1 cellular context compared by ENCODE assay signal in the genomic region with DNA sequence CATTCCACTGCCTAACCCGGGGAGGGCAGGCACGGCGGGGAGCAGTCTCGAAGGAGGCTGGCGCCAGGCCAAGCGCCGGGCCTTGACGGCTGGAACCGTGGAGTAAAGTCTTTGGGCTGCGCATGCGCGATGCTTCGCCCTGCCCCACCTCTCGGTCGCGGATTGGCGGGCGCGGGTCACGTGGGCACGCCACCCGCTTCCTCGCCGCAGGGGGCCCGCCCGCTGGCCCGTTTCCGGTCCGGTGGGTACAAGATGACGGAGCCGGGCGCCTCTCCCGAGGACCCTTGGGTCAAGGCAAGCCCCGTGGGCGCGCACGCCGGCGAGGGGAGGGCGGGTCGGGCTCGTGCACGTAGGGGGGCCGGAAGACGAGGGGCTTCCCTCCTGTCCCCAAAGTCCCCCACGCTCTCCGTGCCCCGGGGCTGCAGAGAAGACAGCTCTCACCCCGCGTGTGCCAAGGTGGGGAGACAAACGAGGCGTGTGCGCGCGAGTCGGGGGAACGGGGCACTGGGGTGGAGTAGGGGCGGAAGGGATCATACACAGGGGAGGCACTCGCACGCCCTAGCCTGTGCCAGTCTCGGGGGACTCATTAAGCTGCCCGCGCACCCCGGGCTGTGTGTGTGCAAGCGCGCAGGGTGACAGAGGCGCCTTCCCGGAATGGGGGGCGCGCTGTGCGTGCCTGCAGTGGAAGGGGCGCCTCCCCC.
TF ChIP-seq lines count a peak whose summit lies in the region.

A gene with protein sequence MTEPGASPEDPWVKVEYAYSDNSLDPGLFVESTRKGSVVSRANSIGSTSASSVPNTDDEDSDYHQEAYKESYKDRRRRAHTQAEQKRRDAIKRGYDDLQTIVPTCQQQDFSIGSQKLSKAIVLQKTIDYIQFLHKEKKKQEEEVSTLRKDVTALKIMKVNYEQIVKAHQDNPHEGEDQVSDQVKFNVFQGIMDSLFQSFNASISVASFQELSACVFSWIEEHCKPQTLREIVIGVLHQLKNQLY (plus strand): TSS at position 228 of the 701 bp plus-strand sequence. CDS start 25 bp downstream, at position 253.

TF ChIP-seq in K562, 482 proteins besides CTCF, POLR2A, EP300 and RAD21 (continued from another document and continues in another):
- TF ChIP-seq, protein P1, sequence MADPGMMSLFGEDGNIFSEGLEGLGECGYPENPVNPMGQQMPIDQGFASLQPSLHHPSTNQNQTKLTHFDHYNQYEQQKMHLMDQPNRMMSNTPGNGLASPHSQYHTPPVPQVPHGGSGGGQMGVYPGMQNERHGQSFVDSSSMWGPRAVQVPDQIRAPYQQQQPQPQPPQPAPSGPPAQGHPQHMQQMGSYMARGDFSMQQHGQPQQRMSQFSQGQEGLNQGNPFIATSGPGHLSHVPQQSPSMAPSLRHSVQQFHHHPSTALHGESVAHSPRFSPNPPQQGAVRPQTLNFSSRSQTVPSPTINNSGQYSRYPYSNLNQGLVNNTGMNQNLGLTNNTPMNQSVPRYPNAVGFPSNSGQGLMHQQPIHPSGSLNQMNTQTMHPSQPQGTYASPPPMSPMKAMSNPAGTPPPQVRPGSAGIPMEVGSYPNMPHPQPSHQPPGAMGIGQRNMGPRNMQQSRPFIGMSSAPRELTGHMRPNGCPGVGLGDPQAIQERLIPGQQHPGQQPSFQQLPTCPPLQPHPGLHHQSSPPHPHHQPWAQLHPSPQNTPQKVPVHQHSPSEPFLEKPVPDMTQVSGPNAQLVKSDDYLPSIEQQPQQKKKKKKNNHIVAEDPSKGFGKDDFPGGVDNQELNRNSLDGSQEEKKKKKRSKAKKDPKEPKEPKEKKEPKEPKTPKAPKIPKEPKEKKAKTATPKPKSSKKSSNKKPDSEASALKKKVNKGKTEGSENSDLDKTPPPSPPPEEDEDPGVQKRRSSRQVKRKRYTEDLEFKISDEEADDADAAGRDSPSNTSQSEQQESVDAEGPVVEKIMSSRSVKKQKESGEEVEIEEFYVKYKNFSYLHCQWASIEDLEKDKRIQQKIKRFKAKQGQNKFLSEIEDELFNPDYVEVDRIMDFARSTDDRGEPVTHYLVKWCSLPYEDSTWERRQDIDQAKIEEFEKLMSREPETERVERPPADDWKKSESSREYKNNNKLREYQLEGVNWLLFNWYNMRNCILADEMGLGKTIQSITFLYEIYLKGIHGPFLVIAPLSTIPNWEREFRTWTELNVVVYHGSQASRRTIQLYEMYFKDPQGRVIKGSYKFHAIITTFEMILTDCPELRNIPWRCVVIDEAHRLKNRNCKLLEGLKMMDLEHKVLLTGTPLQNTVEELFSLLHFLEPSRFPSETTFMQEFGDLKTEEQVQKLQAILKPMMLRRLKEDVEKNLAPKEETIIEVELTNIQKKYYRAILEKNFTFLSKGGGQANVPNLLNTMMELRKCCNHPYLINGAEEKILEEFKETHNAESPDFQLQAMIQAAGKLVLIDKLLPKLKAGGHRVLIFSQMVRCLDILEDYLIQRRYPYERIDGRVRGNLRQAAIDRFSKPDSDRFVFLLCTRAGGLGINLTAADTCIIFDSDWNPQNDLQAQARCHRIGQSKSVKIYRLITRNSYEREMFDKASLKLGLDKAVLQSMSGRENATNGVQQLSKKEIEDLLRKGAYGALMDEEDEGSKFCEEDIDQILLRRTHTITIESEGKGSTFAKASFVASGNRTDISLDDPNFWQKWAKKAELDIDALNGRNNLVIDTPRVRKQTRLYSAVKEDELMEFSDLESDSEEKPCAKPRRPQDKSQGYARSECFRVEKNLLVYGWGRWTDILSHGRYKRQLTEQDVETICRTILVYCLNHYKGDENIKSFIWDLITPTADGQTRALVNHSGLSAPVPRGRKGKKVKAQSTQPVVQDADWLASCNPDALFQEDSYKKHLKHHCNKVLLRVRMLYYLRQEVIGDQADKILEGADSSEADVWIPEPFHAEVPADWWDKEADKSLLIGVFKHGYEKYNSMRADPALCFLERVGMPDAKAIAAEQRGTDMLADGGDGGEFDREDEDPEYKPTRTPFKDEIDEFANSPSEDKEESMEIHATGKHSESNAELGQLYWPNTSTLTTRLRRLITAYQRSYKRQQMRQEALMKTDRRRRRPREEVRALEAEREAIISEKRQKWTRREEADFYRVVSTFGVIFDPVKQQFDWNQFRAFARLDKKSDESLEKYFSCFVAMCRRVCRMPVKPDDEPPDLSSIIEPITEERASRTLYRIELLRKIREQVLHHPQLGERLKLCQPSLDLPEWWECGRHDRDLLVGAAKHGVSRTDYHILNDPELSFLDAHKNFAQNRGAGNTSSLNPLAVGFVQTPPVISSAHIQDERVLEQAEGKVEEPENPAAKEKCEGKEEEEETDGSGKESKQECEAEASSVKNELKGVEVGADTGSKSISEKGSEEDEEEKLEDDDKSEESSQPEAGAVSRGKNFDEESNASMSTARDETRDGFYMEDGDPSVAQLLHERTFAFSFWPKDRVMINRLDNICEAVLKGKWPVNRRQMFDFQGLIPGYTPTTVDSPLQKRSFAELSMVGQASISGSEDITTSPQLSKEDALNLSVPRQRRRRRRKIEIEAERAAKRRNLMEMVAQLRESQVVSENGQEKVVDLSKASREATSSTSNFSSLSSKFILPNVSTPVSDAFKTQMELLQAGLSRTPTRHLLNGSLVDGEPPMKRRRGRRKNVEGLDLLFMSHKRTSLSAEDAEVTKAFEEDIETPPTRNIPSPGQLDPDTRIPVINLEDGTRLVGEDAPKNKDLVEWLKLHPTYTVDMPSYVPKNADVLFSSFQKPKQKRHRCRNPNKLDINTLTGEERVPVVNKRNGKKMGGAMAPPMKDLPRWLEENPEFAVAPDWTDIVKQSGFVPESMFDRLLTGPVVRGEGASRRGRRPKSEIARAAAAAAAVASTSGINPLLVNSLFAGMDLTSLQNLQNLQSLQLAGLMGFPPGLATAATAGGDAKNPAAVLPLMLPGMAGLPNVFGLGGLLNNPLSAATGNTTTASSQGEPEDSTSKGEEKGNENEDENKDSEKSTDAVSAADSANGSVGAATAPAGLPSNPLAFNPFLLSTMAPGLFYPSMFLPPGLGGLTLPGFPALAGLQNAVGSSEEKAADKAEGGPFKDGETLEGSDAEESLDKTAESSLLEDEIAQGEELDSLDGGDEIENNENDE (IDR thresholded peaks at IDR 0.05; ENCODE audit: low read depth, low read length) = no peak
- TF ChIP-seq KDM4B (IDR thresholded peaks at IDR 0.05; ENCODE audit: borderline replicate concordance in 2 of 2, low read depth in 1 of 2) (no peak), EHMT2 (IDR thresholded peaks at IDR 0.05) (no peak), ZFP30 (CRISPR knock-in tag; IDR thresholded peaks at IDR 0.05; ENCODE audit: borderline replicate concordance) (no peak), ZSCAN29 (IDR thresholded peaks at IDR 0.05) (no peak), HDAC3 (IDR thresholded peaks at IDR 0.05; ENCODE audit: borderline replicate concordance, partially characterized antibody) (no peak), GATA2 (CRISPR knock-in tag; IDR thresholded peaks at IDR 0.05) (no peak), SETDB1 (IDR thresholded peaks at IDR 0.05; ENCODE audit: low read length) (no peak), U2AF1 (optimal IDR thresholded peaks at IDR 0.05; ENCODE audit: low read depth, low read length) (no peak), SRSF7 (optimal IDR thresholded peaks at IDR 0.05; ENCODE audit: low read depth, low read length) (no peak), MED1 (CRISPR knock-in tag; IDR thresholded peaks at IDR 0.05; ENCODE audit: borderline replicate concordance) (no peak), ZC3H4 (CRISPR knock-in tag; IDR thresholded peaks at IDR 0.05; ENCODE audit: borderline replicate concordance) (no peak)
- TF ChIP-seq, protein P2, sequence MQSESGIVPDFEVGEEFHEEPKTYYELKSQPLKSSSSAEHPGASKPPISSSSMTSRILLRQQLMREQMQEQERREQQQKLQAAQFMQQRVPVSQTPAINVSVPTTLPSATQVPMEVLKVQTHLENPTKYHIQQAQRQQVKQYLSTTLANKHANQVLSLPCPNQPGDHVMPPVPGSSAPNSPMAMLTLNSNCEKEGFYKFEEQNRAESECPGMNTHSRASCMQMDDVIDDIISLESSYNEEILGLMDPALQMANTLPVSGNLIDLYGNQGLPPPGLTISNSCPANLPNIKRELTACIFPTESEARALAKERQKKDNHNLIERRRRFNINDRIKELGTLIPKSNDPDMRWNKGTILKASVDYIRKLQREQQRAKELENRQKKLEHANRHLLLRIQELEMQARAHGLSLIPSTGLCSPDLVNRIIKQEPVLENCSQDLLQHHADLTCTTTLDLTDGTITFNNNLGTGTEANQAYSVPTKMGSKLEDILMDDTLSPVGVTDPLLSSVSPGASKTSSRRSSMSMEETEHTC (IDR thresholded peaks at IDR 0.05) = no peak
- TF ChIP-seq, protein P3, sequence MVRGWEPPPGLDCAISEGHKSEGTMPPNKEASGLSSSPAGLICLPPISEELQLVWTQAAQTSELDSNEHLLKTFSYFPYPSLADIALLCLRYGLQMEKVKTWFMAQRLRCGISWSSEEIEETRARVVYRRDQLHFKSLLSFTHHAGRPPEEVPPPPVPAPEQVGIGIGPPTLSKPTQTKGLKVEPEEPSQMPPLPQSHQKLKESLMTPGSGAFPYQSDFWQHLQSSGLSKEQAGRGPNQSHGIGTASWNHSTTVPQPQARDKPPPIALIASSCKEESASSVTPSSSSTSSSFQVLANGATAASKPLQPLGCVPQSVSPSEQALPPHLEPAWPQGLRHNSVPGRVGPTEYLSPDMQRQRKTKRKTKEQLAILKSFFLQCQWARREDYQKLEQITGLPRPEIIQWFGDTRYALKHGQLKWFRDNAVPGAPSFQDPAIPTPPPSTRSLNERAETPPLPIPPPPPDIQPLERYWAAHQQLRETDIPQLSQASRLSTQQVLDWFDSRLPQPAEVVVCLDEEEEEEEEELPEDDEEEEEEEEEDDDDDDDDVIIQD (CRISPR knock-in tag; IDR thresholded peaks at IDR 0.05) = no peak
- TF ChIP-seq, protein P4, sequence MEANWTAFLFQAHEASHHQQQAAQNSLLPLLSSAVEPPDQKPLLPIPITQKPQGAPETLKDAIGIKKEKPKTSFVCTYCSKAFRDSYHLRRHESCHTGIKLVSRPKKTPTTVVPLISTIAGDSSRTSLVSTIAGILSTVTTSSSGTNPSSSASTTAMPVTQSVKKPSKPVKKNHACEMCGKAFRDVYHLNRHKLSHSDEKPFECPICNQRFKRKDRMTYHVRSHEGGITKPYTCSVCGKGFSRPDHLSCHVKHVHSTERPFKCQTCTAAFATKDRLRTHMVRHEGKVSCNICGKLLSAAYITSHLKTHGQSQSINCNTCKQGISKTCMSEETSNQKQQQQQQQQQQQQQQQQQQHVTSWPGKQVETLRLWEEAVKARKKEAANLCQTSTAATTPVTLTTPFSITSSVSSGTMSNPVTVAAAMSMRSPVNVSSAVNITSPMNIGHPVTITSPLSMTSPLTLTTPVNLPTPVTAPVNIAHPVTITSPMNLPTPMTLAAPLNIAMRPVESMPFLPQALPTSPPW (CRISPR knock-in tag; IDR thresholded peaks at IDR 0.05) = peak; percentile 87
- TF ChIP-seq, protein P5, sequence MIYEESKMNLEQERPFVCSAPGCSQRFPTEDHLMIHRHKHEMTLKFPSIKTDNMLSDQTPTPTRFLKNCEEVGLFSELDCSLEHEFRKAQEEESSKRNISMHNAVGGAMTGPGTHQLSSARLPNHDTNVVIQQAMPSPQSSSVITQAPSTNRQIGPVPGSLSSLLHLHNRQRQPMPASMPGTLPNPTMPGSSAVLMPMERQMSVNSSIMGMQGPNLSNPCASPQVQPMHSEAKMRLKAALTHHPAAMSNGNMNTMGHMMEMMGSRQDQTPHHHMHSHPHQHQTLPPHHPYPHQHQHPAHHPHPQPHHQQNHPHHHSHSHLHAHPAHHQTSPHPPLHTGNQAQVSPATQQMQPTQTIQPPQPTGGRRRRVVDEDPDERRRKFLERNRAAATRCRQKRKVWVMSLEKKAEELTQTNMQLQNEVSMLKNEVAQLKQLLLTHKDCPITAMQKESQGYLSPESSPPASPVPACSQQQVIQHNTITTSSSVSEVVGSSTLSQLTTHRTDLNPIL (CRISPR knock-in tag; IDR thresholded peaks at IDR 0.05) = no peak
- TF ChIP-seq, protein P6, sequence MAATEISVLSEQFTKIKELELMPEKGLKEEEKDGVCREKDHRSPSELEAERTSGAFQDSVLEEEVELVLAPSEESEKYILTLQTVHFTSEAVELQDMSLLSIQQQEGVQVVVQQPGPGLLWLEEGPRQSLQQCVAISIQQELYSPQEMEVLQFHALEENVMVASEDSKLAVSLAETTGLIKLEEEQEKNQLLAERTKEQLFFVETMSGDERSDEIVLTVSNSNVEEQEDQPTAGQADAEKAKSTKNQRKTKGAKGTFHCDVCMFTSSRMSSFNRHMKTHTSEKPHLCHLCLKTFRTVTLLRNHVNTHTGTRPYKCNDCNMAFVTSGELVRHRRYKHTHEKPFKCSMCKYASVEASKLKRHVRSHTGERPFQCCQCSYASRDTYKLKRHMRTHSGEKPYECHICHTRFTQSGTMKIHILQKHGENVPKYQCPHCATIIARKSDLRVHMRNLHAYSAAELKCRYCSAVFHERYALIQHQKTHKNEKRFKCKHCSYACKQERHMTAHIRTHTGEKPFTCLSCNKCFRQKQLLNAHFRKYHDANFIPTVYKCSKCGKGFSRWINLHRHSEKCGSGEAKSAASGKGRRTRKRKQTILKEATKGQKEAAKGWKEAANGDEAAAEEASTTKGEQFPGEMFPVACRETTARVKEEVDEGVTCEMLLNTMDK (IDR thresholded peaks at IDR 0.05; ENCODE audit: borderline replicate concordance, insufficient read depth, low read depth, low read length, poor library complexity, severe bottlenecking) = no peak
- TF ChIP-seq, protein P7, sequence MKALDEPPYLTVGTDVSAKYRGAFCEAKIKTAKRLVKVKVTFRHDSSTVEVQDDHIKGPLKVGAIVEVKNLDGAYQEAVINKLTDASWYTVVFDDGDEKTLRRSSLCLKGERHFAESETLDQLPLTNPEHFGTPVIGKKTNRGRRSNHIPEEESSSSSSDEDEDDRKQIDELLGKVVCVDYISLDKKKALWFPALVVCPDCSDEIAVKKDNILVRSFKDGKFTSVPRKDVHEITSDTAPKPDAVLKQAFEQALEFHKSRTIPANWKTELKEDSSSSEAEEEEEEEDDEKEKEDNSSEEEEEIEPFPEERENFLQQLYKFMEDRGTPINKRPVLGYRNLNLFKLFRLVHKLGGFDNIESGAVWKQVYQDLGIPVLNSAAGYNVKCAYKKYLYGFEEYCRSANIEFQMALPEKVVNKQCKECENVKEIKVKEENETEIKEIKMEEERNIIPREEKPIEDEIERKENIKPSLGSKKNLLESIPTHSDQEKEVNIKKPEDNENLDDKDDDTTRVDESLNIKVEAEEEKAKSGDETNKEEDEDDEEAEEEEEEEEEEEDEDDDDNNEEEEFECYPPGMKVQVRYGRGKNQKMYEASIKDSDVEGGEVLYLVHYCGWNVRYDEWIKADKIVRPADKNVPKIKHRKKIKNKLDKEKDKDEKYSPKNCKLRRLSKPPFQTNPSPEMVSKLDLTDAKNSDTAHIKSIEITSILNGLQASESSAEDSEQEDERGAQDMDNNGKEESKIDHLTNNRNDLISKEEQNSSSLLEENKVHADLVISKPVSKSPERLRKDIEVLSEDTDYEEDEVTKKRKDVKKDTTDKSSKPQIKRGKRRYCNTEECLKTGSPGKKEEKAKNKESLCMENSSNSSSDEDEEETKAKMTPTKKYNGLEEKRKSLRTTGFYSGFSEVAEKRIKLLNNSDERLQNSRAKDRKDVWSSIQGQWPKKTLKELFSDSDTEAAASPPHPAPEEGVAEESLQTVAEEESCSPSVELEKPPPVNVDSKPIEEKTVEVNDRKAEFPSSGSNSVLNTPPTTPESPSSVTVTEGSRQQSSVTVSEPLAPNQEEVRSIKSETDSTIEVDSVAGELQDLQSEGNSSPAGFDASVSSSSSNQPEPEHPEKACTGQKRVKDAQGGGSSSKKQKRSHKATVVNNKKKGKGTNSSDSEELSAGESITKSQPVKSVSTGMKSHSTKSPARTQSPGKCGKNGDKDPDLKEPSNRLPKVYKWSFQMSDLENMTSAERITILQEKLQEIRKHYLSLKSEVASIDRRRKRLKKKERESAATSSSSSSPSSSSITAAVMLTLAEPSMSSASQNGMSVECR (CRISPR knock-in tag; IDR thresholded peaks at IDR 0.05) = no peak; the same call in 1 of the 2 replicates
